Comparison of ENCODE assay signal across 13 cellular contexts in the genomic region with DNA sequence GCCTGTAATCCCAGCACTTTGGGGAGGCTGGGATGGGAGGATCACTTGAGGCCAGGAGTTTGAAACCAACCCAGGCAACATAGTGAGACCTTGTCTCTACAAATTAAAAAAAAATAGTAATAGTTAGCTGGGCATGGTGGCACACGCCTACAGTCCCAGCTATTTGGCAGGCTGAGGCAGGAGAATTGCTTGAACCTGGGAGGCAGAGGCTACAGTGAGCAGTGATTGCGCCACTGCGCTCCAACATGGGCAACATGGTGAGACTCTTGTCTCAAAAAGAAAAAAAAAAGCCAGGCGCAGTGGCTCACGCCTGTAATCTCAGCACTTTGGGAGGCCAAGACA. TPM values are rescaled to one million over a fixed set of nuclear protein-coding genes. Genes with fewer than 3 reads are reported as not detected.
A peak's percentile ranks its signal among the peaks of the same experiment; 100 is the strongest.
DNase-seq lines count a peak whose midpoint lies in the region; ATAC-seq and TF ChIP-seq lines count a peak whose summit lies in the region.
"Had no signal": no experiment of that assay in that cellular context is flagged by ENCODE, and none has a peak within 500 bp of the region (broad histone marks: within the 10 kb centered on the region; RNA-seq: fewer than 3 reads in every experiment).

No MANE protein-coding gene starts in this region.

- TF ChIP-seq CTCF in ascending aorta (IDR thresholded peaks at IDR 0.05): no peak
- no peak for TF ChIP-seq CTCF in hepatocyte (IDR thresholded peaks at IDR 0.05; ENCODE audit: poor library complexity)
- no peak for TF ChIP-seq CTCF in smooth muscle cell (IDR thresholded peaks at IDR 0.05; ENCODE audit: borderline replicate concordance, insufficient read depth, poor library complexity, severe bottlenecking)
- TF ChIP-seq CTCF in prostate gland (IDR thresholded peaks at IDR 0.05): no peak

- H3K4me1 ChIP-seq in GM23248 (ENCODE audit: insufficient read depth) (peaks cover 41% of the 10 kb centered on the region), ascending aorta (peaks cover 9 to 53% of the 10 kb centered on the region in 2 donors), hepatocyte (ENCODE audit: insufficient read depth) (peaks cover 23% of the 10 kb centered on the region), smooth muscle cell (ENCODE audit: low read depth) (no peaks in the 10 kb centered on the region), prostate gland (replicated peaks) (peaks cover 6% of the 10 kb centered on the region)

- H3K27ac ChIP-seq in GM23248: peak overlapping the region; percentile 90
- peak overlapping the region; percentile 77 to 90 for H3K27ac ChIP-seq in ascending aorta
- peak overlapping the region; percentile 46 for H3K27ac ChIP-seq in hepatocyte
- H3K27ac ChIP-seq in smooth muscle cell (ENCODE audit: low read depth): peak overlapping the region; percentile 24
- peak overlapping the region in 1 of 2 donors; percentile 30 for H3K27ac ChIP-seq in prostate gland
- H3K27ac ChIP-seq: HL-60 had no signal

- no peaks in the 10 kb centered on the region for H3K9me2 ChIP-seq in GM23248 (ENCODE audit: insufficient read depth)
- H3K9me2 ChIP-seq in hepatocyte (replicated peaks; ENCODE audit: insufficient read depth): no peaks in the 10 kb centered on the region

- no peaks in the 10 kb centered on the region for H3K36me3 ChIP-seq in GM23248 (ENCODE audit: low read depth)
- H3K36me3 ChIP-seq in ascending aorta: no peaks in the 10 kb centered on the region
- H3K36me3 ChIP-seq in hepatocyte (replicated peaks; ENCODE audit: insufficient read depth, low read depth): no peaks in the 10 kb centered on the region
- H3K36me3 ChIP-seq in smooth muscle cell (ENCODE audit: low read depth): no peaks in the 10 kb centered on the region
- no peaks in the 10 kb centered on the region for H3K36me3 ChIP-seq in prostate gland
- H3K36me3 ChIP-seq: BE2C had no signal

- H3K27me3 ChIP-seq in GM23248 (replicated peaks; ENCODE audit: insufficient read depth) (no peaks in the 10 kb centered on the region; the same call in 1 of the 2 replicates), ascending aorta (no peaks in the 10 kb centered on the region), hepatocyte (no peaks in the 10 kb centered on the region), smooth muscle cell (ENCODE audit: low read depth) (no peaks in the 10 kb centered on the region), prostate gland (replicated peaks; ENCODE audit: insufficient read depth) (no peaks in the 10 kb centered on the region)
- H3K27me3 ChIP-seq: BE2C had no signal

- no peak for TF ChIP-seq POLR2A in prostate gland (IDR thresholded peaks at IDR 0.05)

- intact Hi-C loops in ascending aorta (cut with DNase I): loop anchor here (10.0 kb wide), 1 partner anchor 511 kb away; no protein-coding TSS in a partner anchor
- intact Hi-C loops in prostate gland (cut with DNase I): loop anchor here (10.0 kb wide), 1 partner anchor 59 kb away; no protein-coding TSS in a partner anchor

- 19 to 27% methylated on average over 5 of the region's 5 CpGs for WGBS in GM23248 (ENCODE audit: low coverage in 1 of 2, low lambda C conversion rate in 2 of 2, missing lambda C conversion rate in 2 of 2), 2 experiments
- WGBS in hepatocyte (ENCODE audit: low lambda C conversion rate, missing lambda C conversion rate): 94% methylated on average over 5 of the region's 5 CpGs
- WGBS in smooth muscle cell (ENCODE audit: low lambda C conversion rate): 98% methylated on average over 5 of the region's 5 CpGs
- WGBS in prostate gland: 73% methylated on average over 5 of the region's 5 CpGs

- H3K9ac ChIP-seq in GM23248 (peak overlapping the region; percentile 68; the same call in 1 of the 2 replicates), smooth muscle cell (ENCODE audit: low read depth) (no peak overlapping the region)

- H3K9me3 ChIP-seq in GM23248 (ENCODE audit: low read depth) (no peaks in the 10 kb centered on the region), ascending aorta (no peaks in the 10 kb centered on the region), hepatocyte (ENCODE audit: low read depth) (no peaks in the 10 kb centered on the region), smooth muscle cell (replicated peaks; ENCODE audit: low read depth) (no peaks in the 10 kb centered on the region), prostate gland (no peaks in the 10 kb centered on the region)
- H3K9me3 ChIP-seq: BE2C had no signal

- in situ Hi-C loops in GM23248 (cut with MboI): no loop called here

- peaks cover 38% of the 10 kb centered on the region for H3F3A ChIP-seq in GM23248 (ENCODE audit: insufficient read depth)
- peaks cover 8% of the 10 kb centered on the region for H3F3A ChIP-seq in smooth muscle cell (ENCODE audit: low read depth)

- no peak overlapping the region for H2AFZ ChIP-seq in GM23248
- H2AFZ ChIP-seq in hepatocyte: no peak overlapping the region
- H2AFZ ChIP-seq in smooth muscle cell (ENCODE audit: low read depth): no peak overlapping the region

- H3K4me2 ChIP-seq in GM23248 (ENCODE audit: unreplicated experiment): peak overlapping the region; percentile 85
- no peak overlapping the region for H3K4me2 ChIP-seq in hepatocyte
- no peak overlapping the region for H3K4me2 ChIP-seq in smooth muscle cell

- H3K4me3 ChIP-seq in GM23248: peak overlapping the region; percentile 56
- peak overlapping the region; percentile 17 to 49 for H3K4me3 ChIP-seq in ascending aorta
- H3K4me3 ChIP-seq in hepatocyte: no peak overlapping the region
- H3K4me3 ChIP-seq in smooth muscle cell: no peak overlapping the region
- no peak overlapping the region for H3K4me3 ChIP-seq in prostate gland

- DNase-seq in GM23248 (no peak), ascending aorta (ENCODE audit: low spot score in 2 of 2) (no peak), hepatocyte (ENCODE audit: low spot score) (no peak), smooth muscle cell (lab: John Stamatoyannopoulos, UW; ENCODE audit: unreplicated experiment) (no peak), foreskin melanocyte (no peak), prostate gland (ENCODE audit: low spot score) (no peak)
- DNase-seq: activated CD8-positive, alpha-beta memory T cell treated with anti-CD3 and anti-CD28 coated beads for 24 hours; activated gamma-delta T cell; stimulated activated CD4-positive, alpha-beta T cell treated with anti-CD3 and anti-CD28 coated beads, Interleukin-4, amount 100 ng/mL, for 24 hours had no signal

- H3K79me2 ChIP-seq in GM23248 (ENCODE audit: insufficient read depth): no peaks in the 10 kb centered on the region
- H3K79me2 ChIP-seq in hepatocyte: no peaks in the 10 kb centered on the region
- no peaks in the 10 kb centered on the region for H3K79me2 ChIP-seq in smooth muscle cell (ENCODE audit: low read depth)

- H4K20me1 ChIP-seq in GM23248 (ENCODE audit: insufficient read depth) (no peaks in the 10 kb centered on the region), hepatocyte (ENCODE audit: insufficient read depth, poor library complexity, severe bottlenecking) (no peaks in the 10 kb centered on the region), smooth muscle cell (ENCODE audit: low read depth) (no peaks in the 10 kb centered on the region)

- ATAC-seq in HG02973 (IDR thresholded peaks at IDR 0.05; ENCODE audit: unreplicated experiment) (no peak), GM18907 (IDR thresholded peaks at IDR 0.05; ENCODE audit: unreplicated experiment) (no peak)

RNA-seq across cellular contexts. Expression of gene MRTFB, which starts 56.9 kb away (rescaled TPM):
- 2.1 and 3.1 TPM in 2 replicates for total RNA-seq in GM23248 (2014; rRNA removed; shearing (Covaris generic))
- polyA plus RNA-seq in GM23248 (2016; fragmentation: Nextera tagmentation; extraction: Ambion mirVana) (4.0 and 5.1 TPM in 2 replicates), hepatocyte (10.9 and 17.2 TPM in 2 replicates), smooth muscle cell (6.8 and 9.7 TPM in 2 replicates)
- total RNA-seq in ascending aorta (89.4 TPM), hepatocyte (21.2 and 27.9 TPM in 2 replicates), smooth muscle cell (20.7 and 22.6 TPM in 2 replicates), prostate gland (100 to 1,000 TPM in 1 of 2 donors, 10 to 100 TPM in 1; 46.5 to 102 TPM)

Comparison
In these comparisons a context has a peak if more than half of its experiments do, and no peak if none do; other contexts are left out.
1. H3K4me3 ChIP-seq: peak in GM23248 (single experiment) and ascending aorta (2 of 2); none in hepatocyte (single experiment), smooth muscle cell (single experiment) and prostate gland (0 of 2).